21 cellular contexts compared by ENCODE assay signal in genomic region chr4:80129785-80130184, GRCh38. TPM values are rescaled to one million over a fixed set of nuclear protein-coding genes. Genes with fewer than 3 reads are reported as not detected.
DNase-seq lines count a peak whose midpoint lies in the region; ATAC-seq, FAIRE-seq and TF ChIP-seq lines count a peak whose summit lies in the region.
"Had no signal": no experiment of that assay in that cellular context is flagged by ENCODE, and none has a peak within 500 bp of the region (broad histone marks: within the 10 kb centered on the region; RNA-seq: fewer than 3 reads in every experiment).

No MANE protein-coding gene starts in this region.

- ATAC-seq in natural killer cell treated with Interleukin-12 subunit alpha and Interleukin-12 subunit beta and Interleukin-15 and Interleukin-18, amount 100 ng/mL, for 72 hours, result no peak
- ATAC-seq in natural killer cell (no peak), K562 (peak; percentile 7; the same call in 1 of the 3 replicates)
- no peak for ATAC-seq in stimulated activated memory B cell treated with anti-CD40 and anti-IgM and Interleukin-4, amounts not matched to agents 10 μg/mL and 1 μg/mL and 100 μg/mL, for 72 hours
- ATAC-seq: CD8-positive, alpha-beta T cell had no signal

- H3K4me2 ChIP-seq in Loucy (ENCODE audit: low read depth, low read length, poor library complexity, severe bottlenecking) (peak overlapping the region; percentile 86), K562 (ENCODE audit: insufficient read depth, low read length) (no peak overlapping the region)

- FAIRE-seq in K562 (lab: Jason Lieb, UNC), result no peak
- FAIRE-seq: A204.1, D721Med, GM12892, GM19239, H1 had no signal

- CTCF ChIA-PET in K562 (lab: Yijun Ruan, JAX; ENCODE audit: low intra/inter-chr PET ratio), result no interaction called here

- intact Hi-C loops in natural killer cell (cut with micrococcal nuclease) (loop anchor here (5.0 to 10.0 kb wide), 2 partner anchors 53 to 85 kb away; no protein-coding TSS in a partner anchor), K562 (cut with micrococcal nuclease) (loop anchor here (5.0 kb wide), 2 partner anchors 48 to 122 kb away; no protein-coding TSS in a partner anchor)

- no peak overlapping the region for H2AFZ ChIP-seq in Loucy (ENCODE audit: low read length)
- H2AFZ ChIP-seq in K562 (ENCODE audit: low read depth, low read length), result peak overlapping the region; percentile 72

- TF ChIP-seq EP300 in K562 (IDR thresholded peaks at IDR 0.05; ENCODE audit: low read length), result no peak

- H3K36me3 ChIP-seq in Loucy (ENCODE audit: insufficient read depth, low read length) (no peaks in the 10 kb centered on the region), K562 (ENCODE audit: control insufficient read depth, insufficient read depth, low read length) (no peaks in the 10 kb centered on the region)
- H3K36me3 ChIP-seq: HAP-1 had no signal

- POLR2A ChIA-PET in K562 (lab: Yijun Ruan, JAX), result interaction anchor here (1.0 kb wide), 1 partner anchor 90 kb away, joined by 3 read pairs; no protein-coding TSS in a partner anchor

- no peak for DNase-seq in natural killer cell treated with Interleukin-12 subunit alpha and Interleukin-12 subunit beta and Interleukin-15 and Interleukin-18, amount 100 ng/mL, for 72 hours (ENCODE audit: low spot score)
- DNase-seq in natural killer cell (no peak), K562 (ENCODE audit: extremely low read depth in 1 of 4, low spot score in 3 of 4) (no peak), NCI-H1048 (lab: John Stamatoyannopoulos, UW) (no peak), GM13976 (ENCODE audit: low spot score) (no peak)
- DNase-seq: CD8-positive, alpha-beta T cell; COR-L47; DMS153; DMS79 treated with DMSO at 0.1 percent for 48 hours; GDM1; HFFc6 had no signal

- TF ChIP-seq CTCF in natural killer cell (IDR thresholded peaks at IDR 0.05) (no peak), Loucy (conservative IDR thresholded peaks at IDR 0.05; ENCODE audit: low read length) (no peak), K562 (IDR thresholded peaks at IDR 0.05 in 2 of 3, conservative IDR thresholded peaks at IDR 0.05 in 1 of 3; ENCODE audit: insufficient read depth in 2 of 3, low read depth in 1 of 3, low read length in 3 of 3) (no peak), GM13976 (IDR thresholded peaks at IDR 0.05; ENCODE audit: borderline replicate concordance, control extremely low read depth, extremely low read depth, insufficient read depth, missing control alignments) (no peak)

- H3K9me1 ChIP-seq in K562 (ENCODE audit: control insufficient read depth, insufficient read depth, low read length), result no peaks in the 10 kb centered on the region

- peak overlapping the region; percentile 33 to 73 for H3K27ac Mint-ChIP-seq in natural killer cell treated with Interleukin-12 subunit alpha and Interleukin-12 subunit beta and Interleukin-15 and Interleukin-18, amount 100 ng/mL, for 72 hours
- no peak overlapping the region for H3K27ac Mint-ChIP-seq in natural killer cell
- no peak overlapping the region for H3K27ac Mint-ChIP-seq in stimulated activated memory B cell treated with anti-CD40 and anti-IgM and Interleukin-4, amounts not matched to agents 10 μg/mL and 1 μg/mL and 100 μg/mL, for 72 hours
- H3K27ac Mint-ChIP-seq: B cell, HFFc6 had no signal

- H3K4me3 ChIP-seq in Loucy (ENCODE audit: low read length, poor library complexity, severe bottlenecking) (peak overlapping the region; percentile 34), K562 (no peak overlapping the region)
- H3K4me3 ChIP-seq: HAP-1 had no signal

- H3K4me1 Mint-ChIP-seq in natural killer cell treated with Interleukin-12 subunit alpha and Interleukin-12 subunit beta and Interleukin-15 and Interleukin-18, amount 100 ng/mL, for 72 hours (ENCODE audit: low read depth in 2 of 2), result peaks cover 36 to 47% of the 10 kb centered on the region in 2 donors
- H3K4me1 Mint-ChIP-seq in natural killer cell, result peaks cover 22 to 23% of the 10 kb centered on the region in 2 donors
- H3K4me1 Mint-ChIP-seq in stimulated activated memory B cell treated with anti-CD40 and anti-IgM and Interleukin-4, amounts not matched to agents 10 μg/mL and 1 μg/mL and 100 μg/mL, for 72 hours, result peaks cover 32% of the 10 kb centered on the region

- H3K9me3 ChIP-seq in Loucy (ENCODE audit: insufficient read depth, low read depth, low read length) (no peaks in the 10 kb centered on the region), K562 (replicated peaks; ENCODE audit: control insufficient read depth, insufficient read depth, low read depth, low read length) (no peaks in the 10 kb centered on the region)
- H3K9me3 ChIP-seq: HAP-1 had no signal

- H3K9ac ChIP-seq in Loucy (ENCODE audit: low read depth, low read length, poor library complexity, severe bottlenecking) (peak overlapping the region; percentile 85), K562 (ENCODE audit: insufficient read depth in 1 of 2, low read depth in 2 of 2, low read length in 2 of 2) (no peak overlapping the region)

- peaks cover 31% of the 10 kb centered on the region for H3F3A ChIP-seq in Loucy (ENCODE audit: low read depth)

- no TSS peak for BruUV-seq in K562 (replicated peaks; lab: Mats Ljungman, UMichigan)

- H3K36me3 Mint-ChIP-seq in natural killer cell treated with Interleukin-12 subunit alpha and Interleukin-12 subunit beta and Interleukin-15 and Interleukin-18, amount 100 ng/mL, for 72 hours, result peaks cover 6% of the 10 kb centered on the region
- no peaks in the 10 kb centered on the region for H3K36me3 Mint-ChIP-seq in natural killer cell
- H3K36me3 Mint-ChIP-seq in stimulated activated memory B cell treated with anti-CD40 and anti-IgM and Interleukin-4, amounts not matched to agents 10 μg/mL and 1 μg/mL and 100 μg/mL, for 72 hours, result no peaks in the 10 kb centered on the region
- H3K36me3 Mint-ChIP-seq: CD8-positive, alpha-beta T cell had no signal

- in situ Hi-C loops in K562 (cut with MboI), result no loop called here
- in situ Hi-C loops in GM13976 (cut with MboI; ENCODE audit: low sequenced_read_pairs, unreplicated experiment), result no loop called here

- H3K79me2 ChIP-seq in Loucy (ENCODE audit: insufficient read depth, low read length) (0 out of 2 replicates have a peak, but pooled peaks cover under 1% of the 10 kb centered on the region), K562 (ENCODE audit: control insufficient read depth, insufficient read depth, low read length) (no peaks in the 10 kb centered on the region; the same call in 2 of the 3 replicates)

- no peak for TF ChIP-seq RAD21 in K562 (CRISPR knock-in tag; conservative IDR thresholded peaks at IDR 0.05 in 1 of 2, IDR thresholded peaks at IDR 0.05 in 1 of 2)

- H3K4me3 Mint-ChIP-seq in natural killer cell treated with Interleukin-12 subunit alpha and Interleukin-12 subunit beta and Interleukin-15 and Interleukin-18, amount 100 ng/mL, for 72 hours, result no peak overlapping the region
- no peak overlapping the region for H3K4me3 Mint-ChIP-seq in natural killer cell
- no peak overlapping the region for H3K4me3 Mint-ChIP-seq in stimulated activated memory B cell treated with anti-CD40 and anti-IgM and Interleukin-4, amounts not matched to agents 10 μg/mL and 1 μg/mL and 100 μg/mL, for 72 hours
- H3K4me3 Mint-ChIP-seq: B cell; CD8-positive, alpha-beta T cell; HFFc6 had no signal

- no peak for TF ChIP-seq POLR2A in K562 (conservative IDR thresholded peaks at IDR 0.05)

- H3K4me1 ChIP-seq in Loucy (ENCODE audit: insufficient read depth, low read length, poor library complexity, severe bottlenecking) (peaks cover 80% of the 10 kb centered on the region), K562 (replicated peaks in 1 of 2; ENCODE audit: control insufficient read depth in 2 of 2, insufficient read depth in 2 of 2, low read length in 2 of 2) (peaks cover 0 to 51% of the 10 kb centered on the region in 2 experiments; a peak in 4 of 5 replicates)
- H3K4me1 ChIP-seq: HAP-1 had no signal

- no peaks in the 10 kb centered on the region for H3K9me2 ChIP-seq in Loucy (replicated peaks; ENCODE audit: low read depth, low read length)

- no peaks in the 10 kb centered on the region for H3K27me3 Mint-ChIP-seq in natural killer cell treated with Interleukin-12 subunit alpha and Interleukin-12 subunit beta and Interleukin-15 and Interleukin-18, amount 100 ng/mL, for 72 hours
- H3K27me3 Mint-ChIP-seq in natural killer cell (ENCODE audit: low read depth in 2 of 2), result no peaks in the 10 kb centered on the region
- no peaks in the 10 kb centered on the region for H3K27me3 Mint-ChIP-seq in stimulated activated memory B cell treated with anti-CD40 and anti-IgM and Interleukin-4, amounts not matched to agents 10 μg/mL and 1 μg/mL and 100 μg/mL, for 72 hours

- H3K27me3 ChIP-seq in Loucy (ENCODE audit: insufficient read depth, low read length, poor library complexity, severe bottlenecking), result no peaks in the 10 kb centered on the region
- H3K27me3 ChIP-seq in K562 (ENCODE audit: control insufficient read depth in 2 of 2, insufficient read depth in 2 of 2, low read length in 2 of 2), result no peaks in the 10 kb centered on the region

- peak overlapping the region; percentile 90; the same call in 1 of the 3 replicates for H3K27ac ChIP-seq in K562 (ENCODE audit: extremely low read depth, low read depth, low read length)
- H3K27ac ChIP-seq: C4-2B had no signal

- H4K20me1 ChIP-seq in Loucy (ENCODE audit: insufficient read depth, low read length, poor library complexity, severe bottlenecking) (no peaks in the 10 kb centered on the region), K562 (replicated peaks; ENCODE audit: control insufficient read depth, insufficient read depth, low read length) (no peaks in the 10 kb centered on the region)

- peaks cover 3% of the 10 kb centered on the region for H3K9me3 Mint-ChIP-seq in natural killer cell treated with Interleukin-12 subunit alpha and Interleukin-12 subunit beta and Interleukin-15 and Interleukin-18, amount 100 ng/mL, for 72 hours
- H3K9me3 Mint-ChIP-seq in natural killer cell, result no peaks in the 10 kb centered on the region
- H3K9me3 Mint-ChIP-seq in stimulated activated memory B cell treated with anti-CD40 and anti-IgM and Interleukin-4, amounts not matched to agents 10 μg/mL and 1 μg/mL and 100 μg/mL, for 72 hours, result no peaks in the 10 kb centered on the region
- H3K9me3 Mint-ChIP-seq: CD8-positive, alpha-beta T cell; HFFc6 had no signal

RNA-seq across cellular contexts. Expression of gene ANTXR2, which starts 56.8 kb away (rescaled TPM):
- 10 to 100 TPM; 38.6 to 60.1 TPM for total RNA-seq in natural killer cell treated with Interleukin-12 subunit alpha and Interleukin-12 subunit beta and Interleukin-15 and Interleukin-18, amount 100 ng/mL, for 72 hours
- total RNA-seq in natural killer cell (10 to 100 TPM in 1 of 3 donors, 1 to 10 TPM in 2; 7.8 to 28.3 (median 10.0) TPM), K562 (2014; rRNA removed) (39.1 and 50.5 TPM in 2 replicates), K562 (2014; rRNA removed; fragmentation: Illumina TruSeq; extraction: Trizol) (75.4 and 103 TPM in 2 replicates), K562 (2015; rRNA removed; fragmentation: Illumina TruSeq; extraction: Trizol) (60.3 and 61.8 TPM in 2 replicates), K562 (2021) (68.1 and 83.8 TPM in 2 replicates)
- total RNA-seq in K562 (2011; cell fraction: chromatin; rRNA removed; ENCODE audit: low replicate concordance), result 163 and 271 TPM in 2 replicates
- total RNA-seq in K562 (2011; cell fraction: nucleolus; rRNA removed), result 73.4 and 76.1 TPM in 2 replicates
- total RNA-seq in K562 (2011; cell fraction: nucleoplasm; rRNA removed), result 102 and 117 TPM in 2 replicates
- polyA plus RNA-seq in K562 (2011; rRNA removed) (51.7 and 79.1 TPM in 2 replicates), K562 (2014; fragmentation: Illumina TruSeq; extraction: Trizol) (62.5 and 71.0 TPM in 2 replicates), K562 (2014; fragmentation: Nextera tagmentation; extraction: Ambion mirVana) (10 to 100 TPM; 10.1 to 26.6 TPM), K562 (2014; rRNA removed) (34.8 and 37.4 TPM in 2 replicates)
- polyA plus RNA-seq in K562 (2011; cell fraction: cytosol; rRNA removed), result 10.2 and 18.4 TPM in 2 replicates
- 42.2 and 47.3 TPM in 2 replicates for polyA plus RNA-seq in K562 (2011; cell fraction: nucleus; rRNA removed)
- 69.7 and 118 TPM in 2 replicates for polyA plus RNA-seq in K562 (2012)
- 139 and 146 TPM in 2 replicates for polyA minus RNA-seq in K562 (2011; rRNA and poly(A)+ RNA removed)
- polyA minus RNA-seq in K562 (2011; cell fraction: cytosol; rRNA and poly(A)+ RNA removed), result 33.9 and 51.2 TPM in 2 replicates
- 92.2 and 147 TPM in 2 replicates for polyA minus RNA-seq in K562 (2011; cell fraction: nucleus; rRNA and poly(A)+ RNA removed)

Comparison
In these comparisons a context has a peak if more than half of its experiments do, and no peak if none do; other contexts are left out.
1. H3K27ac Mint-ChIP-seq: peak in natural killer cell treated with Interleukin-12 subunit alpha and Interleukin-12 subunit beta and Interleukin-15 and Interleukin-18, amount 100 ng/mL, for 72 hours (2 of 2); none in natural killer cell (0 of 2) and stimulated activated memory B cell treated with anti-CD40 and anti-IgM and Interleukin-4, amounts not matched to agents 10 μg/mL and 1 μg/mL and 100 μg/mL, for 72 hours (single experiment).